ENCODE assay signal across 1 cellular context in the genomic region with DNA sequence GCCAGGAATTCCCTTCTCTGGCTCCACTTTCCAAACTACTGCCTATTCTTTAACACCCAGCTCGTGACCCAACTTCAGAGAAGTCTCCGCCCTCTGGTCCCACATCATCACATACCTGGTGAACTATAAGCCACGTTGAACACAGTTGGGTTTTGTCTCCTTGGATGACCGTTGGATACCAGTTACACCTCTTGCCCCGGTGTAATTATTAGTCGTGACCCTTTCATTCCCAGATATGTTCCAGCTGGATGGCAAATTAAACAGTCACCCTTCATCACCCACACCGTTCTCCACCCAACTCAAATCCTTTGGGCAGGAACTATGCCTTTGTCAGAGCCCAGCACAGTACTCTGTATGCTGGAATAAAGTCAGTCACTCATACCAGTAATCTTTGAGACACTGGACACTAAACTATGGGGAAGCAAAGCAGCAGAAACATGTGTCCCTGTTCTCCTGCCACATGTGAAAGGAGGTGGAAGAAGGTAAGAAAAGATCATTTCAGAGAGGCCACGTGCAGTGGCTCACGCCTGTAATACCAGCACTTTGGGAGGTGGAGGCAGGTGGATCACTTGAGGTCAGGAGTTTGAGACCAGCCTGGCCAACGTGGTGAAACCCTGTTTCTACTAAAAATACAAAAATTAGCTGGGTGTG.
TF ChIP-seq lines count a peak whose summit lies in the region.

No MANE protein-coding gene starts in this region.

TF ChIP-seq in HepG2, 621 proteins besides CTCF, POLR2A, EP300 and RAD21:
- TF ChIP-seq, protein P1, sequence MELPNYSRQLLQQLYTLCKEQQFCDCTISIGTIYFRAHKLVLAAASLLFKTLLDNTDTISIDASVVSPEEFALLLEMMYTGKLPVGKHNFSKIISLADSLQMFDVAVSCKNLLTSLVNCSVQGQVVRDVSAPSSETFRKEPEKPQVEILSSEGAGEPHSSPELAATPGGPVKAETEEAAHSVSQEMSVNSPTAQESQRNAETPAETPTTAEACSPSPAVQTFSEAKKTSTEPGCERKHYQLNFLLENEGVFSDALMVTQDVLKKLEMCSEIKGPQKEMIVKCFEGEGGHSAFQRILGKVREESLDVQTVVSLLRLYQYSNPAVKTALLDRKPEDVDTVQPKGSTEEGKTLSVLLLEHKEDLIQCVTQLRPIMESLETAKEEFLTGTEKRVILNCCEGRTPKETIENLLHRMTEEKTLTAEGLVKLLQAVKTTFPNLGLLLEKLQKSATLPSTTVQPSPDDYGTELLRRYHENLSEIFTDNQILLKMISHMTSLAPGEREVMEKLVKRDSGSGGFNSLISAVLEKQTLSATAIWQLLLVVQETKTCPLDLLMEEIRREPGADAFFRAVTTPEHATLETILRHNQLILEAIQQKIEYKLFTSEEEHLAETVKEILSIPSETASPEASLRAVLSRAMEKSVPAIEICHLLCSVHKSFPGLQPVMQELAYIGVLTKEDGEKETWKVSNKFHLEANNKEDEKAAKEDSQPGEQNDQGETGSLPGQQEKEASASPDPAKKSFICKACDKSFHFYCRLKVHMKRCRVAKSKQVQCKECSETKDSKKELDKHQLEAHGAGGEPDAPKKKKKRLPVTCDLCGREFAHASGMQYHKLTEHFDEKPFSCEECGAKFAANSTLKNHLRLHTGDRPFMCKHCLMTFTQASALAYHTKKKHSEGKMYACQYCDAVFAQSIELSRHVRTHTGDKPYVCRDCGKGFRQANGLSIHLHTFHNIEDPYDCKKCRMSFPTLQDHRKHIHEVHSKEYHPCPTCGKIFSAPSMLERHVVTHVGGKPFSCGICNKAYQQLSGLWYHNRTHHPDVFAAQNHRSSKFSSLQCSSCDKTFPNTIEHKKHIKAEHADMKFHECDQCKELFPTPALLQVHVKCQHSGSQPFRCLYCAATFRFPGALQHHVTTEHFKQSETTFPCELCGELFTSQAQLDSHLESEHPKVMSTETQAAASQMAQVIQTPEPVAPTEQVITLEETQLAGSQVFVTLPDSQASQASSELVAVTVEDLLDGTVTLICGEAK (IDR thresholded peaks at IDR 0.05), result no peak
- TF ChIP-seq, protein P1 (CRISPR knock-in tag; IDR thresholded peaks at IDR 0.05), result no peak
- TF ChIP-seq ZFP36L2 (CRISPR knock-in tag; IDR thresholded peaks at IDR 0.05) (no peak), ZNF652 (CRISPR knock-in tag; IDR thresholded peaks at IDR 0.05; ENCODE audit: borderline replicate concordance, low read depth) (0 out of 2 replicates have a peak, but pooled peaks have one; percentile 15), ZNF660 (CRISPR knock-in tag; IDR thresholded peaks at IDR 0.05; ENCODE audit: borderline replicate concordance, low read depth) (no peak), ZNF605 (CRISPR knock-in tag; IDR thresholded peaks at IDR 0.05) (no peak), CENPT (CRISPR knock-in tag; IDR thresholded peaks at IDR 0.05; ENCODE audit: low read depth) (no peak), GLI4 (CRISPR knock-in tag; IDR thresholded peaks at IDR 0.05; ENCODE audit: borderline replicate concordance) (no peak), TBL1XR1 (IDR thresholded peaks at IDR 0.05; ENCODE audit: borderline replicate concordance, low read length, partially characterized antibody) (peak; percentile 17), ATM (IDR thresholded peaks at IDR 0.05; ENCODE audit: borderline replicate concordance) (no peak), ATAD3A (CRISPR knock-in tag; IDR thresholded peaks at IDR 0.05) (no peak), ARNT (IDR thresholded peaks at IDR 0.05) (no peak)
- TF ChIP-seq, protein P2, sequence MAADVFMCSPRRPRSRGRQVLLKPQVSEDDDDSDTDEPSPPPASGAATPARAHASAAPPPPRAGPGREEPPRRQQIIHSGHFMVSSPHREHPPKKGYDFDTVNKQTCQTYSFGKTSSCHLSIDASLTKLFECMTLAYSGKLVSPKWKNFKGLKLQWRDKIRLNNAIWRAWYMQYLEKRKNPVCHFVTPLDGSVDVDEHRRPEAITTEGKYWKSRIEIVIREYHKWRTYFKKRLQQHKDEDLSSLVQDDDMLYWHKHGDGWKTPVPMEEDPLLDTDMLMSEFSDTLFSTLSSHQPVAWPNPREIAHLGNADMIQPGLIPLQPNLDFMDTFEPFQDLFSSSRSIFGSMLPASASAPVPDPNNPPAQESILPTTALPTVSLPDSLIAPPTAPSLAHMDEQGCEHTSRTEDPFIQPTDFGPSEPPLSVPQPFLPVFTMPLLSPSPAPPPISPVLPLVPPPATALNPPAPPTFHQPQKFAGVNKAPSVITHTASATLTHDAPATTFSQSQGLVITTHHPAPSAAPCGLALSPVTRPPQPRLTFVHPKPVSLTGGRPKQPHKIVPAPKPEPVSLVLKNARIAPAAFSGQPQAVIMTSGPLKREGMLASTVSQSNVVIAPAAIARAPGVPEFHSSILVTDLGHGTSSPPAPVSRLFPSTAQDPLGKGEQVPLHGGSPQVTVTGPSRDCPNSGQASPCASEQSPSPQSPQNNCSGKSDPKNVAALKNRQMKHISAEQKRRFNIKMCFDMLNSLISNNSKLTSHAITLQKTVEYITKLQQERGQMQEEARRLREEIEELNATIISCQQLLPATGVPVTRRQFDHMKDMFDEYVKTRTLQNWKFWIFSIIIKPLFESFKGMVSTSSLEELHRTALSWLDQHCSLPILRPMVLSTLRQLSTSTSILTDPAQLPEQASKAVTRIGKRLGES (CRISPR knock-in tag; IDR thresholded peaks at IDR 0.05; ENCODE audit: borderline replicate concordance), result no peak
- TF ChIP-seq, protein P3, sequence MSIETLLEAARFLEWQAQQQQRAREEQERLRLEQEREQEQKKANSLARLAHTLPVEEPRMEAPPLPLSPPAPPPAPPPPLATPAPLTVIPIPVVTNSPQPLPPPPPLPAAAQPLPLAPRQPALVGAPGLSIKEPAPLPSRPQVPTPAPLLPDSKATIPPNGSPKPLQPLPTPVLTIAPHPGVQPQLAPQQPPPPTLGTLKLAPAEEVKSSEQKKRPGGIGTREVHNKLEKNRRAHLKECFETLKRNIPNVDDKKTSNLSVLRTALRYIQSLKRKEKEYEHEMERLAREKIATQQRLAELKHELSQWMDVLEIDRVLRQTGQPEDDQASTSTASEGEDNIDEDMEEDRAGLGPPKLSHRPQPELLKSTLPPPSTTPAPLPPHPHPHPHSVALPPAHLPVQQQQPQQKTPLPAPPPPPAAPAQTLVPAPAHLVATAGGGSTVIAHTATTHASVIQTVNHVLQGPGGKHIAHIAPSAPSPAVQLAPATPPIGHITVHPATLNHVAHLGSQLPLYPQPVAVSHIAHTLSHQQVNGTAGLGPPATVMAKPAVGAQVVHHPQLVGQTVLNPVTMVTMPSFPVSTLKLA (IDR thresholded peaks at IDR 0.05), result peak; percentile 93
- TF ChIP-seq, protein P4, sequence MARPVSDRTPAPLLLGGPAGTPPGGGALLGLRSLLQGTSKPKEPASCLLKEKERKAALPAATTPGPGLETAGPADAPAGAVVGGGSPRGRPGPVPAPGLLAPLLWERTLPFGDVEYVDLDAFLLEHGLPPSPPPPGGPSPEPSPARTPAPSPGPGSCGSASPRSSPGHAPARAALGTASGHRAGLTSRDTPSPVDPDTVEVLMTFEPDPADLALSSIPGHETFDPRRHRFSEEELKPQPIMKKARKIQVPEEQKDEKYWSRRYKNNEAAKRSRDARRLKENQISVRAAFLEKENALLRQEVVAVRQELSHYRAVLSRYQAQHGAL (CRISPR knock-in tag; IDR thresholded peaks at IDR 0.05; ENCODE audit: not compliant biosample characterization), result no peak
TF ChIP-seq in HepG2: peak in this region for 3.
